ENCODE assay signal across 12 cellular contexts in the genomic region with DNA sequence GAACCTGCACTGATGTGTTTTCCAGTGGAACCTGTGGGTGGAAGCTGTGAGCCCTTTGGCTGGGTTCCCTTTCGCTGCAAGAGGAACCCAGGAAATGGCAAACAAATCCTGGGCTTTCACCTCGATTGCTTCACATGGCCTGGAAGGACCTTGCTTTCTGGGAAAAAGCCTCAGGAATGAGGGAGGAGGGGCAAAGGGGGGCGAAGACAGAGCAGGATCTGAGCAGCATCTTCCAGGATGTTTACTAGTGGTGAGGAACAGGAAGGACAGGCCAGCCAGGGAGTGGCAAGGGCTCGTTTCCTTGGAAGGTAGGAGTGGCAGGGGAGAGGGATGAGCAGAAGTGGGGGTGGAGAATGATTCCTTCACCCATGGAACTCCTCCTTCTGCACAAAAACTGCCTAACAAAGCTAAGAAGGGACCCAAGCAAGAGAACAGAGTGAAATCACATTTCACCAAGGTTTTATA. TPM values are rescaled to one million over a fixed set of nuclear protein-coding genes. Genes with fewer than 3 reads are reported as not detected.
A peak's percentile ranks its signal among the peaks of the same experiment; 100 is the strongest.
DNase-seq lines count a peak whose midpoint lies in the region; ATAC-seq and TF ChIP-seq lines count a peak whose summit lies in the region.
"Had no signal": no experiment of that assay in that cellular context is flagged by ENCODE, and none has a peak within 500 bp of the region (broad histone marks: within the 10 kb centered on the region; RNA-seq: fewer than 3 reads in every experiment).

No MANE protein-coding gene starts in this region.

- intact Hi-C loops in sciatic nerve (cut with DNase I), result no loop called here

- ATAC-seq in sciatic nerve (peak; percentile 95), HG03460 (IDR thresholded peaks at IDR 0.05; ENCODE audit: unreplicated experiment) (no peak)
- ATAC-seq: T-helper 17 cell had no signal

- no peak for TF ChIP-seq CTCF in foreskin fibroblast (IDR thresholded peaks at IDR 0.05; ENCODE audit: low read depth, low read length)

- H3K4me3 ChIP-seq in foreskin fibroblast (ENCODE audit: low read depth in 1 of 2, low read length in 2 of 2), result no peak overlapping the region
- H3K4me3 ChIP-seq: gastrocnemius medialis had no signal

- peak; percentile 90 for DNase-seq in GM03348 (ENCODE audit: low spot score)
- peak; percentile 29 for DNase-seq in SW480 (ENCODE audit: low spot score)
- peak; percentile 42 to 73 for DNase-seq in foreskin fibroblast
- peak; percentile 68 for DNase-seq in sciatic nerve (ENCODE audit: low spot score)
- DNase-seq in NOMO-1 treated with dmso at 0.1 percent for 144 hours (lab: John Stamatoyannopoulos, UW; ENCODE audit: unreplicated experiment), result no peak
- DNase-seq in NCI-H1694 treated with DMSO at 0.1 percent for 48 hours (lab: John Stamatoyannopoulos, UW), result no peak
- DNase-seq in OCI-M2 (lab: John Stamatoyannopoulos, UW; ENCODE audit: unreplicated experiment), result no peak
- DNase-seq: activated effector memory CD4-positive, alpha-beta T cell treated with Interleukin-2 at 50 U/mL for 16 hours; NCI-H1930; T-helper 17 cell had no signal

RNA-seq across cellular contexts. Expression of a gene that starts 5.9 kb away (rescaled TPM):
- 14.7 TPM for total RNA-seq in sciatic nerve
- total RNA-seq: T-helper 17 cell had no signal

RNA-seq across cellular contexts. Expression of a gene that starts 26.1 kb away (rescaled TPM):
- total RNA-seq in sciatic nerve, result 10.4 TPM

Comparison
In these comparisons a context has a peak if more than half of its experiments do, and no peak if none do; other contexts are left out.
1. DNase-seq: peak in GM03348 (single experiment), SW480 (single experiment), foreskin fibroblast (2 of 2) and sciatic nerve (single experiment); none in NOMO-1 treated with dmso at 0.1 percent for 144 hours (single experiment), NCI-H1694 treated with DMSO at 0.1 percent for 48 hours (single experiment) and OCI-M2 (single experiment).